Comparison of ENCODE assay signal across 21 cellular contexts in the genomic region with DNA sequence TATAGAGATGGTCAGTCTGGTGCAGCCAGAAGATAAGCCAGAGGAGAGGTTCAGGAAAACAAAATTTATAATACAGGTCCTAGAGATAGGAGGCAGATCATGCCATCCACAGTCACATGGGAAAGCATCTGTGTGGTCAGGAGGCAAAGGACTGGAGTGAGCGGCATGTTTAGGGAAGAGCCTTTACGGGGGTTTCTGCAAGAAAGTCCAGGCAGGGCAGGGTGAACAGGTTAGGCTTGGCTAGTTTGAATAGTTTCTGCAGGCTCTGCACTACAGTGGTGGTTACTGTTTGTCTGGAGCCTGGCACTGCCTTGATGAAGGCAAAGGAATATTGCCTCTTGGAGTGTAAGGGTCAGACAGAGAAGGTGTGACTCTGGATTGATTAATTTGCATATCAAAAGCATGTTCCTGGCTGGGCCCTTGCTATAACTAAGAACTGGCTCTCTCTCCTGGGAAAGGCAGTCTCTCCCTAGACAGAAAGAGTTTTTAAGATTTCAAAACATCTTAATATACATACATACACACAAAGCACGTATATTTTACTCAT.
"Had no signal": no experiment of that assay in that cellular context is flagged by ENCODE, and none has a peak within 500 bp of the region (broad histone marks: within the 10 kb centered on the region; RNA-seq: fewer than 3 reads in every experiment).

No MANE protein-coding gene starts in this region.

- ATAC-seq: gastrocnemius medialis; heart right ventricle; naive thymus-derived CD4-positive, alpha-beta T cell; right cardiac atrium; stimulated activated effector memory CD8-positive, alpha-beta T cell treated with anti-CD3 and anti-CD28 coated beads, Interleukin-12 subunit alpha, Interleukin-12 subunit beta, amount 100 ng/mL, for 72 hours; stimulated activated naive CD8-positive, alpha-beta T cell treated with anti-CD3 and anti-CD28 coated beads, Interleukin-15, Interleukin-2, amounts not matched to agents 100 U/mL and 50 U/mL, for 24 hours; upper lobe of right lung had no signal

- H3K27ac ChIP-seq: epithelial cell of prostate, esophagus muscularis mucosa, gastrocnemius medialis, heart right ventricle, tibial artery, upper lobe of right lung, vagina had no signal

- H3K27me3 Mint-ChIP-seq: naive thymus-derived CD4-positive, alpha-beta T cell had no signal

- H3K4me3 ChIP-seq: esophagus muscularis mucosa, gastrocnemius medialis, heart right ventricle, smooth muscle cell, tibial artery, upper lobe of right lung, vagina had no signal

- H3K4me2 ChIP-seq: smooth muscle cell had no signal

- H3K4me1 ChIP-seq: esophagus muscularis mucosa, gastrocnemius medialis, heart right ventricle, tibial artery, upper lobe of right lung, vagina had no signal

- H3K36me3 Mint-ChIP-seq: naive thymus-derived CD4-positive, alpha-beta T cell; stimulated activated effector memory CD8-positive, alpha-beta T cell treated with anti-CD3 and anti-CD28 coated beads, Interleukin-12 subunit alpha, Interleukin-12 subunit beta, amount 100 ng/mL, for 72 hours had no signal

- DNase-seq: cortex of kidney; effector memory CD4-positive, alpha-beta T cell; gastrocnemius medialis; heart right ventricle; hypothalamus; kidney glomerular epithelial cell; mesendoderm; naive thymus-derived CD4-positive, alpha-beta T cell; nephron progenitor cell; posterior cingulate gyrus; right cardiac atrium; stimulated activated CD4-positive, alpha-beta T cell treated with anti-CD3 and anti-CD28 coated beads, Interleukin-4, amount 100 ng/mL, for 1 hour; stimulated activated CD8-positive, alpha-beta memory T cell treated with anti-CD3 and anti-CD28 coated beads, Interleukin-4, amount 100 ng/mL, for 48 hours; stimulated activated naive CD8-positive, alpha-beta T cell treated with anti-CD3 and anti-CD28 coated beads, Interleukin-15, Interleukin-2, amounts not matched to agents 100 U/mL and 50 U/mL, for 24 hours; tibial artery; upper lobe of right lung had no signal

- H3K4me1 Mint-ChIP-seq: naive thymus-derived CD4-positive, alpha-beta T cell; nephron progenitor cell; stimulated activated effector memory CD8-positive, alpha-beta T cell treated with anti-CD3 and anti-CD28 coated beads, Interleukin-12 subunit alpha, Interleukin-12 subunit beta, amount 100 ng/mL, for 72 hours had no signal

- H3K9me3 ChIP-seq: gastrocnemius medialis, tibial artery, upper lobe of right lung, vagina had no signal

- H3K27ac Mint-ChIP-seq: naive thymus-derived CD4-positive, alpha-beta T cell; nephron progenitor cell; stimulated activated effector memory CD8-positive, alpha-beta T cell treated with anti-CD3 and anti-CD28 coated beads, Interleukin-12 subunit alpha, Interleukin-12 subunit beta, amount 100 ng/mL, for 72 hours had no signal

- H3K36me3 ChIP-seq: esophagus muscularis mucosa, gastrocnemius medialis, heart right ventricle, tibial artery, upper lobe of right lung, vagina had no signal

- H3K27me3 ChIP-seq: esophagus muscularis mucosa, gastrocnemius medialis, heart right ventricle, tibial artery, upper lobe of right lung, vagina had no signal

- H3K4me3 Mint-ChIP-seq: naive thymus-derived CD4-positive, alpha-beta T cell; nephron progenitor cell; stimulated activated effector memory CD8-positive, alpha-beta T cell treated with anti-CD3 and anti-CD28 coated beads, Interleukin-12 subunit alpha, Interleukin-12 subunit beta, amount 100 ng/mL, for 72 hours had no signal
